17 cellular contexts compared by ENCODE assay signal in the genomic region with DNA sequence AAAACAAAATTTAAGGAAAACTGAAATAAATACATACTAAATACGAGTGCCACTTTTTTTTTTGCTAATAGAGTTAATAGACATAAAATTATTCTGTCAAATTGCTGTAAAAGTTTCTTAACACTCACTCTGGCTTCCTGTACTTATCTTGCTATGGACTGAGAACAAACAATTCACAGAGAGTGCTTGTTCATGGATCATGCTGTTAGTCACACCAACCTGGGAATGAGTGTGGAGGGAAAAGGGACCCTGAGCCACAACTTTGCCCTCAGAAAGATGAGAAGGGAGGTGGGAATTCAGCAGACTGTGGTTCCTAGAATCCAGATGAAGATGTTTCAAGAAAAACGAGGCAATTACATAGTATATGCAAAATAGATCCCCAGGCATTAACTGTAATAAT.
A peak's percentile ranks its signal among the peaks of the same experiment; 100 is the strongest.
DNase-seq lines count a peak whose midpoint lies in the region; TF ChIP-seq lines count a peak whose summit lies in the region.
"Had no signal": no experiment of that assay in that cellular context is flagged by ENCODE, and none has a peak within 500 bp of the region (broad histone marks: within the 10 kb centered on the region; RNA-seq: fewer than 3 reads in every experiment).

No MANE protein-coding gene starts in this region.

- peaks cover 20% of the 10 kb centered on the region for H3K9me3 Mint-ChIP-seq in mesothelial cell of epicardium

- peaks cover 14% of the 10 kb centered on the region for H3K36me3 Mint-ChIP-seq in mesothelial cell of epicardium
- H3K36me3 Mint-ChIP-seq: IgD-negative memory B cell had no signal

- DNase-seq in HT1080 (ENCODE audit: low read depth) = peak; percentile 10
- peak; percentile 47 for DNase-seq in amniotic epithelial cell (ENCODE audit: low read depth)
- peak; percentile 23 for DNase-seq in fibroblast of pulmonary artery (ENCODE audit: low read depth)
- no peak for DNase-seq in mesothelial cell of epicardium (ENCODE audit: low spot score in 2 of 2, unreplicated experiment in 2 of 2)
- DNase-seq in NCI-H2029 (lab: John Stamatoyannopoulos, UW) = no peak
- DNase-seq in NCI-H510A (lab: John Stamatoyannopoulos, UW) = no peak
- no peak for DNase-seq in C1 segment of cervical spinal cord (lab: John Stamatoyannopoulos, UW)
- DNase-seq: Calu3; CD4-positive, CD25-positive, alpha-beta regulatory T cell; DMS79 treated with DMSO at 0.1 percent for 48 hours; GF-D8; GOT3; H7; HFFc6 had no signal

- H3K4me3 Mint-ChIP-seq in mesothelial cell of epicardium = no peak overlapping the region
- H3K4me3 Mint-ChIP-seq: B cell, HFFc6, IgD-negative memory B cell had no signal

- peaks cover 22% of the 10 kb centered on the region for H3K4me1 Mint-ChIP-seq in mesothelial cell of epicardium
- H3K4me1 Mint-ChIP-seq: B cell; CD4-positive, CD25-positive, alpha-beta regulatory T cell; IgD-negative memory B cell had no signal

- TF ChIP-seq CTCF in fibroblast of pulmonary artery (IDR thresholded peaks at IDR 0.05; ENCODE audit: low read length, missing control alignments) (no peak), mesothelial cell of epicardium (IDR thresholded peaks at IDR 0.05; ENCODE audit: unreplicated experiment) (no peak)

- peak overlapping the region; percentile 37 for H3K27ac Mint-ChIP-seq in mesothelial cell of epicardium
- H3K27ac Mint-ChIP-seq: B cell; CD4-positive, CD25-positive, alpha-beta regulatory T cell; HFFc6; IgD-negative memory B cell had no signal

- H3K27me3 Mint-ChIP-seq in mesothelial cell of epicardium (ENCODE audit: low read depth) = no peaks in the 10 kb centered on the region
- H3K27me3 Mint-ChIP-seq: B cell; CD4-positive, CD25-positive, alpha-beta regulatory T cell; IgD-negative memory B cell had no signal

- no peak overlapping the region for H3K4me3 ChIP-seq in fibroblast of pulmonary artery (replicated peaks; ENCODE audit: low read depth, low read length)
- H3K4me3 ChIP-seq: BLaER1 treated with 17β-estradiol and CSF1 and Interleukin-3, amounts not matched to agents 10 nM and 100 nM had no signal

Comparison
In these comparisons a context has a peak if more than half of its experiments do, and no peak if none do; other contexts are left out.
1. DNase-seq: peak in HT1080 (single experiment), amniotic epithelial cell (single experiment) and fibroblast of pulmonary artery (single experiment); none in mesothelial cell of epicardium (0 of 2), NCI-H2029 (single experiment), NCI-H510A (single experiment) and C1 segment of cervical spinal cord (0 of 14).